Comparison of ENCODE assay signal across 10 cellular contexts in the genomic region with DNA sequence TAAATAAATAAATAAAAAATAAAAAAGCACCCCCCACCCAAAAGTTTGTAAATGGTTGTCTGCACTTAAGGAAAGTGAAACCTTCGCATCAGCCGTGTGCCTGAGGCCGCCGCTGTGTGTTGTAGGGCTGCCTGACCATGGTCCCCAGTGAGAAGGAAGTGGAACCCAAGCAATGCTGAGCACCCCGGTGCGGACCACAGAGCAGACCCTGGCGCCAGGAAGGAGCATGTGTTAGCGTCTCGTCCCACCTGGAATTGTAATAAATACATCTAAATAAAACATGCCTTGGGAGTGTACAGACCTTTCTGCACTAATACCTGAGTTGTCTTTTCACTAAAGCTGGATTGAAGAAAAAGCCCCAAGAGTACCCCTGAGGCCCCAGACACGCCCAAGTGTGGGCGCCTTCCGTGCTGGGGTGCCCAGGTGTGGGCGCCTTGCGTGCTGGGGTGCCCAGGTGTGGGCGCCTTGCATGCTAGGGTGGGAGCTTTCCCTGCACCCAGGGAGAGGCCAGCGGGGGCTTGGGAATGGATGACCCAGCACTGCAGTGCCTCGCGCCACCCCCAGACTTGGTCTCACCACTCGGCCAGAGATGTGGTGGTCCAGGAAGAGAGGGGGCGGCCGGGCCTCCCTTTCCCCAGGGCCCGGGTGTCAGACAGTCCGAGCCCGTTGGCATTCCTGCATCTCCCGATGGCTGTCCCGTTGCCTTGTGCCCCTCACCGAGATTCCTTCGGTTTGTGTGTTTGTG. TPM values are rescaled to one million over a fixed set of nuclear protein-coding genes. Genes with fewer than 3 reads are reported as not detected.
A peak's percentile ranks its signal among the peaks of the same experiment; 100 is the strongest.
DNase-seq lines count a peak whose midpoint lies in the region; ATAC-seq and TF ChIP-seq lines count a peak whose summit lies in the region.
"Had no signal": no experiment of that assay in that cellular context is flagged by ENCODE, and none has a peak within 500 bp of the region (broad histone marks: within the 10 kb centered on the region; RNA-seq: fewer than 3 reads in every experiment).

No MANE protein-coding gene starts in this region.

- peaks cover 50% of the 10 kb centered on the region for H3K4me1 Mint-ChIP-seq in CD14-positive monocyte

- H3K27me3 ChIP-seq in lower lobe of right lung (ENCODE audit: low read depth): no peaks in the 10 kb centered on the region

- H3K9me3 Mint-ChIP-seq in CD14-positive monocyte: peaks cover 0 to 4% (median under 1%) of the 10 kb centered on the region in 7 donors

- H3K4me3 ChIP-seq in lower lobe of right lung: peak overlapping the region; percentile 66

- peaks cover 44% of the 10 kb centered on the region for H3K4me1 ChIP-seq in lower lobe of right lung

- no peak for TF ChIP-seq CTCF in CD14-positive monocyte (IDR thresholded peaks at IDR 0.05)
- no peak for TF ChIP-seq CTCF in lower lobe of right lung (IDR thresholded peaks at IDR 0.05)

- H3K27me3 Mint-ChIP-seq in CD14-positive monocyte (ENCODE audit: low read depth in 3 of 3): peaks cover 8 to 41% (median 18%) of the 10 kb centered on the region in 3 donors

- TF ChIP-seq POLR2A in GM19099 (IDR thresholded peaks at IDR 0.05; ENCODE audit: extremely low read depth, insufficient read length, low read depth): peak; percentile 49

- no peak for ATAC-seq in lower lobe of right lung
- ATAC-seq in SK-N-SH treated with all-trans-retinoic acid at 6 μM for 48 hours: no peak

- no peaks in the 10 kb centered on the region for H3K36me3 Mint-ChIP-seq in CD14-positive monocyte

- no peaks in the 10 kb centered on the region for H3K9me3 ChIP-seq in lower lobe of right lung

- H3K36me3 ChIP-seq in lower lobe of right lung: no peaks in the 10 kb centered on the region

- peak overlapping the region; percentile 84 to 91 for H3K4me3 Mint-ChIP-seq in CD14-positive monocyte

- peak overlapping the region in 6 of 7 donors; percentile 58 to 95 (median 90) for H3K27ac Mint-ChIP-seq in CD14-positive monocyte

- peak overlapping the region; percentile 90 for H3K27ac ChIP-seq in lower lobe of right lung

- intact Hi-C loops in CD14-positive monocyte (cut with micrococcal nuclease) (no loop called here), lower lobe of right lung (cut with DNase I) (no loop called here)

- DNase-seq in CD14-positive monocyte (ENCODE audit: low spot score) (no peak), MV-4-11 (lab: John Stamatoyannopoulos, UW) (peak; percentile 52), lower lobe of right lung (no peak), NCI-H146 treated with DMSO at 0.1 percent for 48 hours (lab: John Stamatoyannopoulos, UW; ENCODE audit: unreplicated experiment) (no peak), pons (ENCODE audit: low spot score) (no peak), COLO668 (lab: John Stamatoyannopoulos, UW; ENCODE audit: unreplicated experiment) (no peak)
- DNase-seq: T1000 had no signal

TF ChIP-seq in SK-N-SH treated with all-trans-retinoic acid at 6 μM for 48 hours, 23 proteins besides CTCF, POLR2A, EP300 and RAD21:
- TF ChIP-seq, protein P1, sequence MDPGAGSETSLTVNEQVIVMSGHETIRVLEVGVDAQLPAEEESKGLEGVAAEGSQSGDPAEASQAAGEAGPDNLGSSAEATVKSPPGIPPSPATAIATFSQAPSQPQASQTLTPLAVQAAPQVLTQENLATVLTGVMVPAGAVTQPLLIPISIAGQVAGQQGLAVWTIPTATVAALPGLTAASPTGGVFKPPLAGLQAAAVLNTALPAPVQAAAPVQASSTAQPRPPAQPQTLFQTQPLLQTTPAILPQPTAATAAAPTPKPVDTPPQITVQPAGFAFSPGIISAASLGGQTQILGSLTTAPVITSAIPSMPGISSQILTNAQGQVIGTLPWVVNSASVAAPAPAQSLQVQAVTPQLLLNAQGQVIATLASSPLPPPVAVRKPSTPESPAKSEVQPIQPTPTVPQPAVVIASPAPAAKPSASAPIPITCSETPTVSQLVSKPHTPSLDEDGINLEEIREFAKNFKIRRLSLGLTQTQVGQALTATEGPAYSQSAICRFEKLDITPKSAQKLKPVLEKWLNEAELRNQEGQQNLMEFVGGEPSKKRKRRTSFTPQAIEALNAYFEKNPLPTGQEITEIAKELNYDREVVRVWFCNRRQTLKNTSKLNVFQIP (CRISPR knock-in tag; IDR thresholded peaks at IDR 0.05; ENCODE audit: borderline replicate concordance, low read depth): no peak
- TF ChIP-seq ESRRG (CRISPR knock-in tag; IDR thresholded peaks at IDR 0.05): no peak
- TF ChIP-seq ZC3H10 (CRISPR knock-in tag; IDR thresholded peaks at IDR 0.05): no peak
- TF ChIP-seq ZNF565 (CRISPR knock-in tag; conservative IDR thresholded peaks at IDR 0.05; ENCODE audit: low read depth): no peak
- no peak for TF ChIP-seq OSR1 (CRISPR knock-in tag; IDR thresholded peaks at IDR 0.05)
- TF ChIP-seq, protein P2, sequence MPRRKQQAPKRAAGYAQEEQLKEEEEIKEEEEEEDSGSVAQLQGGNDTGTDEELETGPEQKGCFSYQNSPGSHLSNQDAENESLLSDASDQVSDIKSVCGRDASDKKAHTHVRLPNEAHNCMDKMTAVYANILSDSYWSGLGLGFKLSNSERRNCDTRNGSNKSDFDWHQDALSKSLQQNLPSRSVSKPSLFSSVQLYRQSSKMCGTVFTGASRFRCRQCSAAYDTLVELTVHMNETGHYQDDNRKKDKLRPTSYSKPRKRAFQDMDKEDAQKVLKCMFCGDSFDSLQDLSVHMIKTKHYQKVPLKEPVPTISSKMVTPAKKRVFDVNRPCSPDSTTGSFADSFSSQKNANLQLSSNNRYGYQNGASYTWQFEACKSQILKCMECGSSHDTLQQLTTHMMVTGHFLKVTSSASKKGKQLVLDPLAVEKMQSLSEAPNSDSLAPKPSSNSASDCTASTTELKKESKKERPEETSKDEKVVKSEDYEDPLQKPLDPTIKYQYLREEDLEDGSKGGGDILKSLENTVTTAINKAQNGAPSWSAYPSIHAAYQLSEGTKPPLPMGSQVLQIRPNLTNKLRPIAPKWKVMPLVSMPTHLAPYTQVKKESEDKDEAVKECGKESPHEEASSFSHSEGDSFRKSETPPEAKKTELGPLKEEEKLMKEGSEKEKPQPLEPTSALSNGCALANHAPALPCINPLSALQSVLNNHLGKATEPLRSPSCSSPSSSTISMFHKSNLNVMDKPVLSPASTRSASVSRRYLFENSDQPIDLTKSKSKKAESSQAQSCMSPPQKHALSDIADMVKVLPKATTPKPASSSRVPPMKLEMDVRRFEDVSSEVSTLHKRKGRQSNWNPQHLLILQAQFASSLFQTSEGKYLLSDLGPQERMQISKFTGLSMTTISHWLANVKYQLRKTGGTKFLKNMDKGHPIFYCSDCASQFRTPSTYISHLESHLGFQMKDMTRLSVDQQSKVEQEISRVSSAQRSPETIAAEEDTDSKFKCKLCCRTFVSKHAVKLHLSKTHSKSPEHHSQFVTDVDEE (CRISPR knock-in tag; IDR thresholded peaks at IDR 0.05): no peak
- TF ChIP-seq TOX (CRISPR knock-in tag; IDR thresholded peaks at IDR 0.05; ENCODE audit: borderline replicate concordance): no peak
- TF ChIP-seq RARB (CRISPR knock-in tag; IDR thresholded peaks at IDR 0.05): no peak
- no peak for TF ChIP-seq SNAI2 (CRISPR knock-in tag; IDR thresholded peaks at IDR 0.05)
- no peak for TF ChIP-seq CSDC2 (CRISPR knock-in tag; IDR thresholded peaks at IDR 0.05)
TF ChIP-seq in SK-N-SH treated with all-trans-retinoic acid at 6 μM for 48 hours: peak in this region for 0.

RNA-seq across cellular contexts. Expression of gene HTT-AS, which starts 33.7 kb away (rescaled TPM):
- not detected for polyA plus RNA-seq in CD14-positive monocyte
- total RNA-seq in lower lobe of right lung: not detected
- total RNA-seq: temporal lobe had no signal

RNA-seq across cellular contexts. Expression of gene HTT, which starts 33.9 kb away (rescaled TPM):
- polyA plus RNA-seq in CD14-positive monocyte: 1 to 10 TPM; 1.8 to 3.0 TPM
- 73.1 TPM for total RNA-seq in lower lobe of right lung
